ENCODE assay signal across 1 cellular context in the genomic region with DNA sequence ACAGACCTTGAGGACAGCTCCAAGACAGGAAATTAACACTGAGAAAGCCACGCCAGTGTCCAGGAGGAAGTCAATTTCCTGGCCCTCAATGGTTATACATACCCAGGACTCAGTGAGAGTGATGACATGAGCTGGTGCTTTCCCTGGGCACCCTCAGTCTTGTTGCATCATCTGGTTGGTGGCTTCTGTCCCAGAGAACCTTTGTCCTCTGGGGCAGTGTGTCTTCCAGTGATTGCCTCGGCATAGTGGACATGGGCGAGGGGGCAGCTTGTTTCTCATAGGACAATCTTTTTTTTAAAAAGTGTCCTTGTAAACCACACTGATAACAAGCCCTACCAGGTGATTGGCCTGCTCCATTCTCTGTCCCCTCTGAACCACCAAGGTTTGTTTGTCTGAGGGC.
TF ChIP-seq lines count a peak whose summit lies in the region.

No MANE protein-coding gene starts in this region.

TF ChIP-seq in HEK293, 187 proteins besides CTCF, POLR2A, EP300 and RAD21:
- TF ChIP-seq ZNF449 (tag by site-specific recombination; IDR thresholded peaks at IDR 0.05), result 0 out of 2 replicates have a peak, but pooled peaks have one; percentile 12
